Comparison of ENCODE assay signal across 24 cellular contexts in the genomic region with DNA sequence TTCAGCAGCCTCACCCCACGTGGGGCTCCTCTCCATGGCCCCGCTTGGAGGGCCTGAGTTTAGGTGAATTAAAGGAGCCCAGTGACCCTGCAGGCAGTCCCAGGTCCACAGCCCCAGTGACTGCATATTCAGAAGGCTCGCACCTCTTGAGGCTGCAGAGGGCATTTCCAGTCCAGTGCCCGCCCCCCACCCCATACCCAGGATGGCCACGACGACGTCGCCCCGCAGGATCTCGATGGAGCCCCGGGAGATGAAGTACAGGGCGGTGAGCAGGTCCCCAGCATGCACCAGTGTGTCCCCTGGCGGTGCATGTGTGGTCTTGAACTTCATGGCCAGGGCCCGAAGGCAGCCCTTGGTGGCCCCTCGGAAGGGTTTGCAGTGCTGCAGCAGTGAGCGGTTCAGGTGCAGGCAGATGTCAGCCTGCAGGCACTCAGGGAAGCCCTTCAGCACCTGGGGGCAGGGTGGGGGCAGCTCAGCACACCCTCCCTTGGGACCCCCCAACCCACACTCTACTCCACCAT. TPM values are rescaled to one million over a fixed set of nuclear protein-coding genes. Genes with fewer than 3 reads are reported as not detected.
DNase-seq lines count a peak whose midpoint lies in the region; ATAC-seq, FAIRE-seq and TF ChIP-seq lines count a peak whose summit lies in the region.
"Had no signal": no experiment of that assay in that cellular context is flagged by ENCODE, and none has a peak within 500 bp of the region (broad histone marks: within the 10 kb centered on the region; RNA-seq: fewer than 3 reads in every experiment).

No MANE protein-coding gene starts in this region.

- H3K4me1 ChIP-seq in trophoblast cell (ENCODE audit: control insufficient read depth in 1 of 2, insufficient read depth in 2 of 2, low read length in 2 of 2): peaks cover 15 to 28% of the 10 kb centered on the region in 2 experiments

- H3K36me3 Mint-ChIP-seq in activated CD4-positive, alpha-beta T cell treated with anti-CD3 and anti-CD28 coated beads for 36 hours (ENCODE audit: low read depth): no peaks in the 10 kb centered on the region
- H3K36me3 Mint-ChIP-seq: activated CD8-positive, alpha-beta memory T cell treated with anti-CD3 and anti-CD28 coated beads, Interleukin-2, amount 10 ng/mL, durations not matched to agents 7 days and 5 days had no signal

- no peak overlapping the region for H3K23ac ChIP-seq in trophoblast cell (ENCODE audit: low read length)

- POLR2A ChIA-PET in activated CD4-positive, alpha-beta T cell treated with anti-CD3 and anti-CD28 coated beads for 36 hours (lab: Charles Lee): no interaction called here

- peak overlapping the region; percentile 19 for H2BK12ac ChIP-seq in trophoblast cell (ENCODE audit: low read length)

- H2BK5ac ChIP-seq in trophoblast cell (ENCODE audit: low read depth, low read length, poor library complexity): no peak overlapping the region

- no peak overlapping the region for H3K27ac Mint-ChIP-seq in activated CD4-positive, alpha-beta T cell treated with anti-CD3 and anti-CD28 coated beads for 36 hours
- H3K27ac Mint-ChIP-seq: activated CD8-positive, alpha-beta memory T cell treated with anti-CD3 and anti-CD28 coated beads, Interleukin-2, amount 10 ng/mL, durations not matched to agents 7 days and 5 days; B cell had no signal

- H3K18ac ChIP-seq in trophoblast cell (ENCODE audit: low read length): peak overlapping the region; percentile 5

- DNase-seq in activated CD4-positive, alpha-beta T cell treated with anti-CD3 and anti-CD28 coated beads for 36 hours: peak; percentile 3
- no peak for DNase-seq in activated CD4-positive, alpha-beta T cell treated with anti-CD3 and anti-CD28 coated beads, Interleukin-2, amount 50 U/mL, for 48 hours
- DNase-seq in H7: peak; percentile 70
- no peak for DNase-seq in erythroblast (lab: John Stamatoyannopoulos, UW)
- no peak for DNase-seq in trophoblast cell
- no peak for DNase-seq in NCI-H69 (lab: John Stamatoyannopoulos, UW)
- DNase-seq in D721Med (ENCODE audit: insufficient read length, low spot score): no peak
- DNase-seq in activated naive CD4-positive, alpha-beta T cell (lab: John Stamatoyannopoulos, UW): no peak
- DNase-seq: activated CD4-positive, alpha-beta T cell treated with anti-CD3 and anti-CD28 coated beads for 48 hours; activated CD8-positive, alpha-beta memory T cell treated with anti-CD3 and anti-CD28 coated beads, Interleukin-2, amount 10 ng/mL, durations not matched to agents 7 days and 5 days; amygdala; caudate nucleus; HCEC 1CT; midbrain; NCI-H1105 treated with DMSO at 0.1 percent for 48 hours; NCI-H524; stimulated activated CD4-positive, alpha-beta T cell treated with anti-CD3 and anti-CD28 coated beads, Interleukin-12 subunit alpha, Interleukin-12 subunit beta, amount 100 ng/mL, for 4 hours; stimulated activated CD8-positive, alpha-beta memory T cell treated with anti-CD3 and anti-CD28 coated beads, Interleukin-4, amount 100 ng/mL, for 48 hours; SW 1271 had no signal

- no peak overlapping the region for H4K12ac ChIP-seq in trophoblast cell (ENCODE audit: low read depth, low read length)

- H3K27me3 ChIP-seq in H7 (ENCODE audit: control insufficient read depth, insufficient read depth, low read length) (peaks cover 16% of the 10 kb centered on the region), trophoblast cell (ENCODE audit: insufficient read depth, low read length) (no peaks in the 10 kb centered on the region)
- H3K27me3 ChIP-seq: uterus had no signal

- FAIRE-seq in D721Med (lab: Jason Lieb, UNC): no peak
- FAIRE-seq: A204.1 had no signal

- no peak overlapping the region for H3K14ac ChIP-seq in trophoblast cell (ENCODE audit: low read length)

- CTCF ChIA-PET in activated CD4-positive, alpha-beta T cell treated with anti-CD3 and anti-CD28 coated beads for 36 hours (lab: Charles Lee): no interaction called here

- H3K36me3 ChIP-seq in H7 (replicated peaks; ENCODE audit: control insufficient read depth, insufficient read depth, low read length): no peaks in the 10 kb centered on the region
- no peaks in the 10 kb centered on the region for H3K36me3 ChIP-seq in trophoblast cell (ENCODE audit: control insufficient read depth in 1 of 2, insufficient read depth in 2 of 2, low read length in 2 of 2)
- H3K36me3 ChIP-seq: uterus had no signal

- peaks cover 11% of the 10 kb centered on the region for H3K9me3 ChIP-seq in trophoblast cell (ENCODE audit: insufficient read depth, low read depth, low read length)
- H3K9me3 ChIP-seq: Caco-2, uterus had no signal

- H3K9ac ChIP-seq in trophoblast cell (ENCODE audit: low read length): no peak overlapping the region

- intact Hi-C loops in activated CD4-positive, alpha-beta T cell treated with anti-CD3 and anti-CD28 coated beads for 36 hours (cut with DNase I, micrococcal nuclease): no loop called here

- H3K27ac ChIP-seq in trophoblast cell (ENCODE audit: low read depth, low read length): no peak overlapping the region
- H3K27ac ChIP-seq: uterus had no signal

- no peak overlapping the region for H2AFZ ChIP-seq in trophoblast cell (ENCODE audit: insufficient read depth, low read length, poor library complexity)

- no peaks in the 10 kb centered on the region for H3K79me2 ChIP-seq in trophoblast cell (ENCODE audit: control insufficient read depth, insufficient read depth, low read length, poor library complexity)

- peak; percentile 5 for TF ChIP-seq POLR2A in erythroblast (IDR thresholded peaks at IDR 0.05; ENCODE audit: low read length)

- no peak overlapping the region for H3K4me3 Mint-ChIP-seq in activated CD4-positive, alpha-beta T cell treated with anti-CD3 and anti-CD28 coated beads for 36 hours
- H3K4me3 Mint-ChIP-seq: activated CD8-positive, alpha-beta memory T cell treated with anti-CD3 and anti-CD28 coated beads, Interleukin-2, amount 10 ng/mL, durations not matched to agents 7 days and 5 days; B cell had no signal

- peak overlapping the region; percentile 20 for H4K91ac ChIP-seq in trophoblast cell (ENCODE audit: low read depth, low read length)

- peaks cover 9% of the 10 kb centered on the region for H3K79me1 ChIP-seq in trophoblast cell (ENCODE audit: low read length)

- no peak overlapping the region for H2BK120ac ChIP-seq in trophoblast cell (ENCODE audit: insufficient read depth, low read length, poor library complexity)

- no peaks in the 10 kb centered on the region for H3K4me1 Mint-ChIP-seq in activated CD4-positive, alpha-beta T cell treated with anti-CD3 and anti-CD28 coated beads for 36 hours
- H3K4me1 Mint-ChIP-seq: activated CD8-positive, alpha-beta memory T cell treated with anti-CD3 and anti-CD28 coated beads, Interleukin-2, amount 10 ng/mL, durations not matched to agents 7 days and 5 days; B cell had no signal

- no peaks in the 10 kb centered on the region for H3K9me3 Mint-ChIP-seq in activated CD4-positive, alpha-beta T cell treated with anti-CD3 and anti-CD28 coated beads for 36 hours (ENCODE audit: low read depth)
- H3K9me3 Mint-ChIP-seq: neural crest cell had no signal

- no peak overlapping the region for H2AK5ac ChIP-seq in trophoblast cell (ENCODE audit: low read length)

- H3K4me3 ChIP-seq in H7 (ENCODE audit: insufficient read depth, low read depth, low read length): no peak overlapping the region
- no peak overlapping the region for H3K4me3 ChIP-seq in trophoblast cell (ENCODE audit: low read depth, low read length)
- H3K4me3 ChIP-seq: uterus had no signal

- H4K8ac ChIP-seq in trophoblast cell (ENCODE audit: low read depth, low read length): no peak overlapping the region

- H3K27me3 Mint-ChIP-seq in activated CD4-positive, alpha-beta T cell treated with anti-CD3 and anti-CD28 coated beads for 36 hours: peaks cover 2% of the 10 kb centered on the region

- WGBS in trophoblast cell (ENCODE audit: extremely low coverage, insufficient coverage, insufficient read length): no CpG with 5 or more reads among the region's 16 CpGs

- TF ChIP-seq CTCF in D721Med (IDR thresholded peaks at IDR 0.05; ENCODE audit: insufficient read depth, missing control alignments): no peak

- H3K4me2 ChIP-seq in trophoblast cell (ENCODE audit: low read length): no peak overlapping the region

- H3K4ac ChIP-seq in trophoblast cell (ENCODE audit: low read depth, low read length): no peak overlapping the region

- ATAC-seq in activated CD4-positive, alpha-beta T cell treated with anti-CD3 and anti-CD28 coated beads for 36 hours: no peak
- ATAC-seq: activated CD8-positive, alpha-beta memory T cell treated with anti-CD3 and anti-CD28 coated beads, Interleukin-2, amount 10 ng/mL, durations not matched to agents 7 days and 5 days had no signal

RNA-seq across cellular contexts. Expression of a gene that starts 28.1 kb away (rescaled TPM):
- total RNA-seq in activated CD4-positive, alpha-beta T cell treated with anti-CD3 and anti-CD28 coated beads for 36 hours: under 1 TPM; 0.48 to 0.54 TPM
- total RNA-seq in H7 (2014; rRNA removed; shearing (Covaris generic)): 9.3 and 9.5 TPM in 2 replicates
- 1.4 and 1.5 TPM in 2 replicates for polyA plus RNA-seq in trophoblast cell (2013)

RNA-seq across cellular contexts. Expression of a gene that starts 40.8 kb away (rescaled TPM):
- 10 to 100 TPM in 1 of 2 experiments, 1 to 10 TPM in 1; 9.3 to 11.1 TPM for total RNA-seq in activated CD4-positive, alpha-beta T cell treated with anti-CD3 and anti-CD28 coated beads for 36 hours
- total RNA-seq in H7 (2014; rRNA removed; shearing (Covaris generic)): 15.5 and 16.5 TPM in 2 replicates
- 3.1 and 3.4 TPM in 2 replicates for polyA plus RNA-seq in trophoblast cell (2013)

Comparison
In these comparisons a context has a peak if more than half of its experiments do, and no peak if none do; other contexts are left out.
1. DNase-seq: peak in activated CD4-positive, alpha-beta T cell treated with anti-CD3 and anti-CD28 coated beads for 36 hours (single experiment) and H7 (single experiment); none in activated CD4-positive, alpha-beta T cell treated with anti-CD3 and anti-CD28 coated beads, Interleukin-2, amount 50 U/mL, for 48 hours (0 of 2), erythroblast (0 of 2), trophoblast cell (0 of 2), NCI-H69 (single experiment), D721Med (single experiment) and activated naive CD4-positive, alpha-beta T cell (0 of 4).